ENCODE assay signal across 1 cellular context in genomic region chr16:8971416-8971815, GRCh38.
TF ChIP-seq lines count a peak whose summit lies in the region.

No MANE protein-coding gene starts in this region.

TF ChIP-seq in GM12878, 131 proteins besides CTCF, POLR2A, EP300 and RAD21 (continued from another document):
- no peak for TF ChIP-seq ZNF687 (IDR thresholded peaks at IDR 0.05)
- TF ChIP-seq POU2F2 (IDR thresholded peaks at IDR 0.05; ENCODE audit: borderline replicate concordance, low read depth, low read length): no peak
- no peak for TF ChIP-seq HDGF (IDR thresholded peaks at IDR 0.05)
TF ChIP-seq in GM12878: peak in this region for 0.
